12 cellular contexts compared by ENCODE assay signal in the genomic region with DNA sequence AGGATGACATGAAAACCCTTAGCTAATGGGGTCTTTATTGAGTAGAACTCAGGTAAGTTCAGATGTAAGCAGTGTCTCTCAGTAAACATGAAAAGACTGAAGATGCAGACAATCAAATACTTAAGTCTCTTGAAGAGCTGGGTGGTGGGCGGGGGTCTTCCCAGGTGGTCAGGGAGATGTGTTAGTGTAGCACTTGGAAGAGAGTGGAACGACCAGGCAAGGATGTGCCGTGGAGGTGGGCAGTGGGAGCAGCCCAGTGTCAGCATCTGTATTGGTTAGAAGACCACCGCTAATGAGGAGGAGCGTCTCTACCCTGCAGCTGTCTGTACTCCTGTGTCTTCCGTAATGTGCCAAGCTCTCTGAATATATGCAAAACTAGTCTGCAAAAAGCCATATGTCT. TPM values are rescaled to one million over a fixed set of nuclear protein-coding genes. Genes with fewer than 3 reads are reported as not detected.
DNase-seq lines count a peak whose midpoint lies in the region; ATAC-seq and TF ChIP-seq lines count a peak whose summit lies in the region.
"Had no signal": no experiment of that assay in that cellular context is flagged by ENCODE, and none has a peak within 500 bp of the region (broad histone marks: within the 10 kb centered on the region; RNA-seq: fewer than 3 reads in every experiment).

No MANE protein-coding gene starts in this region.

- H2AK5ac ChIP-seq in IMR-90 (ENCODE audit: low read depth, low read length): no peak overlapping the region; the same call in 1 of the 2 replicates

- 0 out of 2 replicates have a peak overlapping the region, but pooled peaks have one; percentile 34 for H3K18ac ChIP-seq in IMR-90 (ENCODE audit: low read depth, low read length)

- no peak overlapping the region for H2BK20ac ChIP-seq in IMR-90 (ENCODE audit: low read depth, low read length)

- no peak overlapping the region; the same call in 1 of the 2 replicates for H3K4me2 ChIP-seq in IMR-90 (ENCODE audit: low read depth, low read length)
- peak overlapping the region; percentile 95 for H3K4me2 ChIP-seq in hepatocyte

- H3K27me3 ChIP-seq in IMR-90 (ENCODE audit: control insufficient read depth, insufficient read depth, low read length) (no peaks in the 10 kb centered on the region), hepatocyte (no peaks in the 10 kb centered on the region), thoracic aorta (replicated peaks; ENCODE audit: insufficient read depth) (no peaks in the 10 kb centered on the region)

- TF ChIP-seq CTCF in IMR-90 (conservative IDR thresholded peaks at IDR 0.05; ENCODE audit: low read depth, low read length): no peak
- no peak for TF ChIP-seq CTCF in coronary artery (IDR thresholded peaks at IDR 0.05)
- TF ChIP-seq CTCF in hepatocyte (IDR thresholded peaks at IDR 0.05; ENCODE audit: poor library complexity): no peak
- TF ChIP-seq CTCF in thoracic aorta (IDR thresholded peaks at IDR 0.05): no peak
- no peak for TF ChIP-seq CTCF in WTC11 (IDR thresholded peaks at IDR 0.05)

- 65% methylated on average over 2 of the region's 6 CpGs; no CpG with 5 or more reads in 1 of the 2 experiments for WGBS in IMR-90 (ENCODE audit: extremely low coverage in 2 of 2, insufficient read length in 1 of 2), 2 experiments
- 89% methylated on average over 6 of the region's 6 CpGs for WGBS in hepatocyte (ENCODE audit: low lambda C conversion rate, missing lambda C conversion rate)

- no peak overlapping the region for H2BK5ac ChIP-seq in IMR-90 (ENCODE audit: low read depth, low read length, poor library complexity, severe bottlenecking)

- H3K9me2 ChIP-seq in hepatocyte (replicated peaks; ENCODE audit: insufficient read depth): no peaks in the 10 kb centered on the region

- CTCF ChIA-PET in IMR-90 (lab: Yijun Ruan, JAX) (interaction anchor here (0.6 kb wide), 1 partner anchor 421 kb away, joined by 7 read pairs; no protein-coding TSS in a partner anchor), WTC11 (lab: Charles Lee) (no interaction called here)

- DNase-seq in IMR-90: no peak
- DNase-seq in coronary artery (ENCODE audit: low spot score): peak; percentile 64
- DNase-seq in hepatocyte (ENCODE audit: low spot score): no peak
- DNase-seq in thoracic aorta (ENCODE audit: low spot score): no peak
- DNase-seq in RKO (ENCODE audit: low spot score): no peak
- no peak for DNase-seq in WTC11 (ENCODE audit: low spot score)
- DNase-seq in NCI-H82 treated with DMSO at 0.1 percent for 48 hours (lab: John Stamatoyannopoulos, UW; ENCODE audit: unreplicated experiment): no peak
- DNase-seq: COR-L47, DMS53, H9, NCI-H2029 treated with DMSO at 0.1 percent for 48 hours, NCI-H510A had no signal

- H2AK9ac ChIP-seq in IMR-90 (replicated peaks; ENCODE audit: low read depth, low read length, poor library complexity): no peak overlapping the region

- no peak overlapping the region for H3K27ac ChIP-seq in IMR-90 (ENCODE audit: insufficient read depth, low read length)
- H3K27ac ChIP-seq in coronary artery: peak overlapping the region; percentile 40 to 51
- peak overlapping the region; percentile 68 for H3K27ac ChIP-seq in hepatocyte
- peak overlapping the region in 1 of 2 donors; percentile 5 for H3K27ac ChIP-seq in thoracic aorta

- H2AFZ ChIP-seq in IMR-90 (replicated peaks; ENCODE audit: low read length, poor library complexity) (no peak overlapping the region), hepatocyte (no peak overlapping the region)

- H4K91ac ChIP-seq in IMR-90 (ENCODE audit: insufficient read depth, low read depth, low read length): no peak overlapping the region

- H3K4me3 Mint-ChIP-seq in WTC11: no peak overlapping the region
- H3K4me3 Mint-ChIP-seq: H9 had no signal

- peaks cover 17% of the 10 kb centered on the region for H3K4me1 Mint-ChIP-seq in WTC11

- peaks cover 23% of the 10 kb centered on the region for H3K4me1 ChIP-seq in IMR-90 (ENCODE audit: control insufficient read depth, insufficient read depth, low read length)
- H3K4me1 ChIP-seq in hepatocyte (ENCODE audit: insufficient read depth): peaks cover 28% of the 10 kb centered on the region
- H3K4me1 ChIP-seq in thoracic aorta (ENCODE audit: control insufficient read depth in 1 of 2, low read depth in 2 of 2): peaks cover 27 to 75% of the 10 kb centered on the region in 2 donors

- H4K5ac ChIP-seq in IMR-90 (ENCODE audit: low read depth, low read length): no peak overlapping the region

- H3K79me1 ChIP-seq in IMR-90 (ENCODE audit: low read depth in 1 of 2, low read length in 2 of 2): peaks cover 33 to 62% of the 10 kb centered on the region in 2 experiments

- H3K79me2 ChIP-seq in hepatocyte: peaks cover 89% of the 10 kb centered on the region

- peaks cover 4% of the 10 kb centered on the region; the same call in 1 of the 2 replicates for H4K20me1 ChIP-seq in IMR-90 (ENCODE audit: insufficient read depth, low read length)
- H4K20me1 ChIP-seq in hepatocyte (ENCODE audit: insufficient read depth, poor library complexity, severe bottlenecking): peaks cover 16% of the 10 kb centered on the region

- H3K27me3 Mint-ChIP-seq in WTC11 (ENCODE audit: low read depth): peaks cover 11% of the 10 kb centered on the region

- TF ChIP-seq POLR2A in IMR-90 (IDR thresholded peaks at IDR 0.05; ENCODE audit: low read depth, low read length): no peak

- TF ChIP-seq RAD21 in IMR-90 (IDR thresholded peaks at IDR 0.05; ENCODE audit: low read length): no peak

- H3K14ac ChIP-seq in IMR-90 (replicated peaks; ENCODE audit: low read depth, low read length): no peak overlapping the region

- in situ Hi-C loops in IMR-90 (cut with MboI; ENCODE audit: low sequenced_read_pairs): loop anchor here (10.0 kb wide), 1 partner anchor 221 kb away; no protein-coding TSS in a partner anchor

- no peak overlapping the region for H3K4me3 ChIP-seq in IMR-90 (ENCODE audit: insufficient read depth, low read depth, low read length)
- peak overlapping the region; percentile 99 for H3K4me3 ChIP-seq in coronary artery
- H3K4me3 ChIP-seq in hepatocyte: no peak overlapping the region
- H3K4me3 ChIP-seq in thoracic aorta: peak overlapping the region; percentile 95

- H2BK120ac ChIP-seq in IMR-90 (ENCODE audit: low read depth, low read length): no peak overlapping the region

- H3K23ac ChIP-seq in IMR-90 (ENCODE audit: low read depth, low read length): peak overlapping the region; percentile 27; the same call in 1 of the 2 replicates

- POLR2A ChIA-PET in IMR-90 (lab: Charles Lee; ENCODE audit: unreplicated experiment) (no interaction called here), WTC11 (lab: Charles Lee) (no interaction called here)

- BruUV-seq in IMR-90 (replicated peaks; lab: Mats Ljungman, UMichigan): no TSS peak

- H3K36me3 ChIP-seq in IMR-90 (ENCODE audit: control insufficient read depth, insufficient read depth, low read length) (peaks cover 32% of the 10 kb centered on the region), hepatocyte (replicated peaks; ENCODE audit: insufficient read depth, low read depth) (no peaks in the 10 kb centered on the region), thoracic aorta (peaks cover 2% of the 10 kb centered on the region)

- peaks cover 25% of the 10 kb centered on the region for H3K9me1 ChIP-seq in IMR-90 (ENCODE audit: insufficient read depth, low read length)

- no peak overlapping the region for H2BK15ac ChIP-seq in IMR-90 (ENCODE audit: low read depth, low read length)

- no peak overlapping the region for H3K9ac ChIP-seq in IMR-90 (ENCODE audit: low read depth, low read length)

- dilution Hi-C loops in IMR-90 (cut with HindIII; ENCODE audit: low sequenced_read_pairs, unreplicated experiment): loop anchor here (25.0 kb wide), 1 partner anchor 358 kb away; no protein-coding TSS in a partner anchor

- intact Hi-C loops in IMR-90 (cut with micrococcal nuclease): loop anchor here (2.0 kb wide), 1 partner anchor 273 kb away; no protein-coding TSS in a partner anchor

- no peak overlapping the region for H3K27ac Mint-ChIP-seq in WTC11

- H3K9me3 Mint-ChIP-seq in WTC11: no peaks in the 10 kb centered on the region
- H3K9me3 Mint-ChIP-seq: H9 had no signal

- H3K9me3 ChIP-seq in IMR-90 (ENCODE audit: control insufficient read depth, insufficient read depth, low read length) (no peaks in the 10 kb centered on the region), hepatocyte (ENCODE audit: low read depth) (no peaks in the 10 kb centered on the region), thoracic aorta (no peaks in the 10 kb centered on the region)

- H3K56ac ChIP-seq in IMR-90 (ENCODE audit: extremely low read depth, insufficient read depth, low read length): no peak overlapping the region

- no peak overlapping the region for H3K4ac ChIP-seq in IMR-90 (ENCODE audit: low read depth, low read length)

- ATAC-seq in IMR-90 (ENCODE audit: low read depth) (no peak), thoracic aorta (ENCODE audit: insufficient number of reproducible peaks, low FRiP score, low read depth) (no peak), WTC11 (no peak)

- H3K36me3 Mint-ChIP-seq in WTC11: no peaks in the 10 kb centered on the region

- H4K8ac ChIP-seq in IMR-90 (ENCODE audit: low read depth in 2 of 2, low read length in 2 of 2): no peak overlapping the region

TF ChIP-seq in IMR-90, 13 proteins besides CTCF, POLR2A, EP300 and RAD21 (continues in another document):
- TF ChIP-seq MAFK (IDR thresholded peaks at IDR 0.05; ENCODE audit: low read depth, low read length) (no peak), RCOR1 (IDR thresholded peaks at IDR 0.05; ENCODE audit: insufficient replicate concordance, low read length) (no peak)

RNA-seq across cellular contexts. Expression of gene S1PR3, which starts 4.4 kb away (rescaled TPM):
- total RNA-seq in IMR-90 (2012; rRNA removed): 28.7 and 31.1 TPM in 2 replicates
- polyA plus RNA-seq in IMR-90 (2012; rRNA removed): 25.0 and 28.4 TPM in 2 replicates
- polyA plus RNA-seq in IMR-90 (2012; cell fraction: cytosol; rRNA removed): 16.1 and 27.1 TPM in 2 replicates
- 9.5 and 9.8 TPM in 2 replicates for polyA plus RNA-seq in IMR-90 (2012; cell fraction: nucleus; rRNA removed; ENCODE audit: low replicate concordance)
- total RNA-seq in hepatocyte: 46.1 and 48.6 TPM in 2 replicates
- polyA plus RNA-seq in hepatocyte: 13.2 and 21.4 TPM in 2 replicates
- total RNA-seq in thoracic aorta: 100 to 1,000 TPM; 125 to 173 TPM
- total RNA-seq in WTC11 (2021): 5.9 to 7.1 TPM (median 6.3 TPM) in 3 replicates

Comparison
In these comparisons a context has a peak if more than half of its experiments do, and no peak if none do; other contexts are left out.
1. H3K4me3 ChIP-seq: peak in coronary artery (single experiment) and thoracic aorta (single experiment); none in IMR-90 (single experiment) and hepatocyte (single experiment).